1 cellular context compared by ENCODE assay signal in the genomic region with DNA sequence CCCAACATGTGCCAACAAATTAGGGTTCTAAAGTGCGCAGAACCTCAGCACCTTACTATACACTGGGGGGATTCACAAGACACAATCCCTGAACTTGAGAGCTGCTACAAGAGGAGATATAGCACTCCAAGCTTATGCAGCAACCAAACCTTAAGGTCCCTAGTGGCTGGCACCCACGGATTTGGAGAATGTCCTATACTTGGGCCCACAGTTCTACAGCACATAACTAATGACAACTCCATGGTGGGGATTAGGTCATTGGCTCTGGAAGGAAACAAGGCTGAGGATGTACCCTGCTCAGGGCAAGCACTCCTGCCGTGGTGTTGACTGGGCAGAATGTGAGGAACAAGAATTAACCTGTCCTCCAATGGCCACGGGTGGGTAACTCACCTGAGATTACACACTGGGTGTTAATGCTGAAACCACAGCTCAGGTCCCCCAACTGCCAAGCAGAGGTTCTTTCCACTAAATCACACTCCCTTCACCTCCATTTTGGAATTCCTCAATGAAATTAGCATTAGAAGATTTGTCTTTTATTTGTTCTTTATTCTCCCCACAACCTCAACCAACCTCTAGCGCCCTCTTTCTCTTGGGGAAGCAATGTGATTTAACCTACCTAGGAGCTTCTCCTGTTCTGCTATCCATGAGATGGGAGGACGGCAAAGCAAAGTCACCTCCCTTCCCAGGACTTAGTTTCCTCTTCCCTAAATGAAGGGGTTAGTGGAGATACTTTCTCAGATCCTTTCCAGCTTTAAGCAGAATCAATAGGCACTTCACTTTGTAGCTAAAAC.
TF ChIP-seq lines count a peak whose summit lies in the region.

No MANE protein-coding gene starts in this region.

TF ChIP-seq in GM12878, 131 proteins besides CTCF, POLR2A, EP300 and RAD21:
- TF ChIP-seq ATF7 (IDR thresholded peaks at IDR 0.05; ENCODE audit: low read depth) (no peak), DPF2 (IDR thresholded peaks at IDR 0.05) (no peak), ASH2L (IDR thresholded peaks at IDR 0.05; ENCODE audit: borderline replicate concordance, low read depth) (no peak), YBX1 (IDR thresholded peaks at IDR 0.05) (no peak), CHD2 (IDR thresholded peaks at IDR 0.05; ENCODE audit: borderline replicate concordance, low read depth, low read length) (no peak), LARP7 (IDR thresholded peaks at IDR 0.05) (no peak), NBN (IDR thresholded peaks at IDR 0.05) (no peak), FOXM1 (IDR thresholded peaks at IDR 0.05; ENCODE audit: low read depth, low read length) (no peak), RFX5 (IDR thresholded peaks at IDR 0.05; ENCODE audit: low read depth, low read length) (no peak), ESRRA (IDR thresholded peaks at IDR 0.05; ENCODE audit: low read length) (no peak), NR2C2 (IDR thresholded peaks at IDR 0.05; ENCODE audit: borderline replicate concordance, control insufficient read depth, insufficient read length, low read depth) (no peak), POLR2AphosphoS2 (IDR thresholded peaks at IDR 0.05; ENCODE audit: low read depth, low read length) (no peak), SRF (IDR thresholded peaks at IDR 0.05; ENCODE audit: low read depth in 2 of 2, low read length in 2 of 2) (no peak), SREBF2 (IDR thresholded peaks at IDR 0.05; ENCODE audit: low read length) (no peak), MTA2 (IDR thresholded peaks at IDR 0.05; ENCODE audit: low read depth) (no peak), CREM (IDR thresholded peaks at IDR 0.05; ENCODE audit: low read depth) (no peak), SIN3A (IDR thresholded peaks at IDR 0.05; ENCODE audit: low read depth, low read length) (no peak)
- TF ChIP-seq, protein P1, sequence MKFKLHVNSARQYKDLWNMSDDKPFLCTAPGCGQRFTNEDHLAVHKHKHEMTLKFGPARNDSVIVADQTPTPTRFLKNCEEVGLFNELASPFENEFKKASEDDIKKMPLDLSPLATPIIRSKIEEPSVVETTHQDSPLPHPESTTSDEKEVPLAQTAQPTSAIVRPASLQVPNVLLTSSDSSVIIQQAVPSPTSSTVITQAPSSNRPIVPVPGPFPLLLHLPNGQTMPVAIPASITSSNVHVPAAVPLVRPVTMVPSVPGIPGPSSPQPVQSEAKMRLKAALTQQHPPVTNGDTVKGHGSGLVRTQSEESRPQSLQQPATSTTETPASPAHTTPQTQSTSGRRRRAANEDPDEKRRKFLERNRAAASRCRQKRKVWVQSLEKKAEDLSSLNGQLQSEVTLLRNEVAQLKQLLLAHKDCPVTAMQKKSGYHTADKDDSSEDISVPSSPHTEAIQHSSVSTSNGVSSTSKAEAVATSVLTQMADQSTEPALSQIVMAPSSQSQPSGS (IDR thresholded peaks at IDR 0.05; ENCODE audit: low read length), result no peak
- TF ChIP-seq, protein P2, sequence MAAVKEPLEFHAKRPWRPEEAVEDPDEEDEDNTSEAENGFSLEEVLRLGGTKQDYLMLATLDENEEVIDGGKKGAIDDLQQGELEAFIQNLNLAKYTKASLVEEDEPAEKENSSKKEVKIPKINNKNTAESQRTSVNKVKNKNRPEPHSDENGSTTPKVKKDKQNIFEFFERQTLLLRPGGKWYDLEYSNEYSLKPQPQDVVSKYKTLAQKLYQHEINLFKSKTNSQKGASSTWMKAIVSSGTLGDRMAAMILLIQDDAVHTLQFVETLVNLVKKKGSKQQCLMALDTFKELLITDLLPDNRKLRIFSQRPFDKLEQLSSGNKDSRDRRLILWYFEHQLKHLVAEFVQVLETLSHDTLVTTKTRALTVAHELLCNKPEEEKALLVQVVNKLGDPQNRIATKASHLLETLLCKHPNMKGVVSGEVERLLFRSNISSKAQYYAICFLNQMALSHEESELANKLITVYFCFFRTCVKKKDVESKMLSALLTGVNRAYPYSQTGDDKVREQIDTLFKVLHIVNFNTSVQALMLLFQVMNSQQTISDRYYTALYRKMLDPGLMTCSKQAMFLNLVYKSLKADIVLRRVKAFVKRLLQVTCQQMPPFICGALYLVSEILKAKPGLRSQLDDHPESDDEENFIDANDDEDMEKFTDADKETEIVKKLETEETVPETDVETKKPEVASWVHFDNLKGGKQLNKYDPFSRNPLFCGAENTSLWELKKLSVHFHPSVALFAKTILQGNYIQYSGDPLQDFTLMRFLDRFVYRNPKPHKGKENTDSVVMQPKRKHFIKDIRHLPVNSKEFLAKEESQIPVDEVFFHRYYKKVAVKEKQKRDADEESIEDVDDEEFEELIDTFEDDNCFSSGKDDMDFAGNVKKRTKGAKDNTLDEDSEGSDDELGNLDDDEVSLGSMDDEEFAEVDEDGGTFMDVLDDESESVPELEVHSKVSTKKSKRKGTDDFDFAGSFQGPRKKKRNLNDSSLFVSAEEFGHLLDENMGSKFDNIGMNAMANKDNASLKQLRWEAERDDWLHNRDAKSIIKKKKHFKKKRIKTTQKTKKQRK (IDR thresholded peaks at IDR 0.05; ENCODE audit: low read depth, low read length), result no peak
- TF ChIP-seq, protein P3, sequence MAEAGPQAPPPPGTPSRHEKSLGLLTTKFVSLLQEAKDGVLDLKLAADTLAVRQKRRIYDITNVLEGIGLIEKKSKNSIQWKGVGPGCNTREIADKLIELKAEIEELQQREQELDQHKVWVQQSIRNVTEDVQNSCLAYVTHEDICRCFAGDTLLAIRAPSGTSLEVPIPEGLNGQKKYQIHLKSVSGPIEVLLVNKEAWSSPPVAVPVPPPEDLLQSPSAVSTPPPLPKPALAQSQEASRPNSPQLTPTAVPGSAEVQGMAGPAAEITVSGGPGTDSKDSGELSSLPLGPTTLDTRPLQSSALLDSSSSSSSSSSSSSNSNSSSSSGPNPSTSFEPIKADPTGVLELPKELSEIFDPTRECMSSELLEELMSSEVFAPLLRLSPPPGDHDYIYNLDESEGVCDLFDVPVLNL (IDR thresholded peaks at IDR 0.05; ENCODE audit: low read depth, low read length), result no peak
